Comparison of ENCODE assay signal across 8 cellular contexts in genomic region chr12:94262228-94263010, GRCh38.
A peak's percentile ranks its signal among the peaks of the same experiment; 100 is the strongest.
DNase-seq lines count a peak whose midpoint lies in the region; ATAC-seq, FAIRE-seq and TF ChIP-seq lines count a peak whose summit lies in the region.

No MANE protein-coding gene starts in this region.

- DNase-seq in AG08395 (ENCODE audit: low spot score), result peak; percentile 91
- DNase-seq in PC-3, result peak; percentile 62
- peak; percentile 54 for DNase-seq in activated T-helper 9 cell treated with anti-CD3 and anti-CD28 coated beads, Interleukin-2, amount 50 U/mL, for 16 hours (ENCODE audit: low read depth)
- DNase-seq in fibroblast of villous mesenchyme (ENCODE audit: low read depth), result peak; percentile 93
- DNase-seq in pancreas, result peak; percentile 69 to 80 (median 74)

- 28 to 45% methylated on average over 17 of the region's 17 CpGs for WGBS in pancreas, 2 donors
- 23% methylated on average over 17 of the region's 17 CpGs for WGBS in thymus

- H3K4me3 ChIP-seq in PC-3 (ENCODE audit: low read length) (peak overlapping the region; percentile 77), fibroblast of villous mesenchyme (ENCODE audit: low read depth, low read length) (peak overlapping the region; percentile 66), pancreas (peak overlapping the region; percentile 11 to 52 (median 32)), thymus (ENCODE audit: low read length) (peak overlapping the region; percentile 56)

- no peaks in the 10 kb centered on the region for H3K9me2 ChIP-seq in PC-3 (replicated peaks; ENCODE audit: low read length)

- peak overlapping the region; percentile 89 for H3K4me2 ChIP-seq in PC-3 (ENCODE audit: low read length)

- H3F3A ChIP-seq in PC-3 (ENCODE audit: low read length, unreplicated experiment), result no peaks in the 10 kb centered on the region

- no peak overlapping the region for H3K27ac ChIP-seq in PC-3 (ENCODE audit: low read length)
- H3K27ac ChIP-seq in pancreas, result peak overlapping the region; percentile 17 to 81 (median 54)
- H3K27ac ChIP-seq in thymus (ENCODE audit: low read depth), result peak overlapping the region; percentile 75

- no peaks in the 10 kb centered on the region for H4K20me1 ChIP-seq in PC-3 (ENCODE audit: low read length)

- FAIRE-seq in pancreas (lab: Jason Lieb, UNC), result no peak

- POLR2A ChIA-PET in PC-3 (lab: Charles Lee; ENCODE audit: unreplicated experiment), result interaction anchor here (0.6 kb wide), 1 partner anchor 442 kb away, joined by 4 read pairs; no protein-coding TSS in a partner anchor

- H3K9me3 ChIP-seq in PC-3 (ENCODE audit: low read length) (no peaks in the 10 kb centered on the region), pancreas (no peaks in the 10 kb centered on the region), thymus (ENCODE audit: control insufficient read depth) (no peaks in the 10 kb centered on the region)

- peak overlapping the region; percentile 96 for H2AFZ ChIP-seq in PC-3 (ENCODE audit: low read length)

- H3K36me3 ChIP-seq in PC-3 (ENCODE audit: low read depth, low read length), result no peaks in the 10 kb centered on the region
- H3K36me3 ChIP-seq in pancreas, result no peaks in the 10 kb centered on the region
- H3K36me3 ChIP-seq in thymus (ENCODE audit: control insufficient read depth, insufficient read depth), result no peaks in the 10 kb centered on the region

- ATAC-seq in GM19025 (IDR thresholded peaks at IDR 0.05; ENCODE audit: low read depth, unreplicated experiment) (peak; percentile 44), HG03378 (IDR thresholded peaks at IDR 0.05; ENCODE audit: unreplicated experiment) (peak; percentile 48), PC-3 (peak; percentile 82), pancreas (peak; percentile 82 to 94 (median 90))

- TF ChIP-seq CTCF in PC-3 (conservative IDR thresholded peaks at IDR 0.05; ENCODE audit: low read depth, low read length) (no peak), fibroblast of villous mesenchyme (IDR thresholded peaks at IDR 0.05; ENCODE audit: insufficient read depth, low read depth, low read length) (no peak), pancreas (IDR thresholded peaks at IDR 0.05) (no peak)

- H3K9ac ChIP-seq in PC-3 (ENCODE audit: low read length), result peak overlapping the region; percentile 46

- intact Hi-C loops in PC-3 (cut with micrococcal nuclease), result no loop called here
- intact Hi-C loops in pancreas (cut with DNase I), result no loop called here

- H3K27me3 ChIP-seq in PC-3 (ENCODE audit: low read length) (no peaks in the 10 kb centered on the region), pancreas (no peaks in the 10 kb centered on the region), thymus (ENCODE audit: control insufficient read depth, insufficient read depth) (no peaks in the 10 kb centered on the region)

- CTCF ChIA-PET in PC-3 (lab: Charles Lee), result no interaction called here

- H3K4me1 ChIP-seq in PC-3 (ENCODE audit: insufficient read depth, low read length) (peaks cover 5% of the 10 kb centered on the region; the same call in 1 of the 2 replicates), pancreas (no peaks in the 10 kb centered on the region), thymus (ENCODE audit: control insufficient read depth, insufficient read depth, low read length) (peaks cover 15% of the 10 kb centered on the region)

- no TSS peak for BruUV-seq in PC-3 (replicated peaks; lab: Mats Ljungman, UMichigan)

- H3K79me2 ChIP-seq in PC-3 (ENCODE audit: low read length), result no peaks in the 10 kb centered on the region
